In the genomic region with DNA sequence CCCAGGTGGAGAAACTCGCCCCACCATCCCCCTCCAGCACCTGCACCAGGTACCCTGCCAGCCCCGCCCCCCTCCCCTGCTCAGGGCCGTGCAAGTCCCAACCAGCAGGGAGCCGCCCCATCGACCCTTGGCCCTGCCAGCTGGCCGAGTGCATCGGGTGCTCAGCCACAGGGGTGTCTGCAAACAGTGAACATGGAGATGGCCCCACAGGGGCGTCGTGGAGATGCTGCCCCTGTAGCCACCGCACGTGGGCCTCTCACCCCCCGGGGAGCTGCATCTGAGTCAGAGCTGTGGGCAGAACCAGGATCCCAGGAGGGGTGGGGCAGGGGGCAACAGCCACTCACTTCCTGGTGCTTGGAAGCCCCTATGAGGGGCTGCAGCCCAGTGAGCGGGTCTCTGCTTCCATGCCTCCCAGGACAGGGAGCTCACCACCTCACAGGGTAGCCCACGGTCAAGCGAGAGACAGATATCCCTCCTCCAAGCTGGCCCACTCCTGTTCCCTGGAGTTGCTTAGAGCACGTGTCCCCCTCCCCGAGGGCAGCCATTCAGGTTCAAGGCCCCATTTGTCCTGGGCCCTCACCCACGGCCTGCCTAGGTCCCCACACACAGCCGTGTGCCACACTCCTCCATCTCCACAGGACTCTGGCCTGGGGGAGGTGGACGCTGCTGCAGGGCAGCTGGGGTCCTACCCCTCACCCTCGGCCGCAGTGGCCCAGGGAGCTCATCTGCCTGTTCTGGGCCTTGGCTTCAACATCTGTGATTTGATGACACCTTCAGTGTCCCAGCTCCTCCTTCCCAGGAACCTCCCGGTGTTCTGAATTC, we compare ENCODE assay signal across 1 cellular context.
TF ChIP-seq lines count a peak whose summit lies in the region.

No MANE protein-coding gene starts in this region.

TF ChIP-seq in HepG2, 621 proteins besides CTCF, POLR2A, EP300 and RAD21 (continued from another document and continues in another):
- TF ChIP-seq, protein P1, sequence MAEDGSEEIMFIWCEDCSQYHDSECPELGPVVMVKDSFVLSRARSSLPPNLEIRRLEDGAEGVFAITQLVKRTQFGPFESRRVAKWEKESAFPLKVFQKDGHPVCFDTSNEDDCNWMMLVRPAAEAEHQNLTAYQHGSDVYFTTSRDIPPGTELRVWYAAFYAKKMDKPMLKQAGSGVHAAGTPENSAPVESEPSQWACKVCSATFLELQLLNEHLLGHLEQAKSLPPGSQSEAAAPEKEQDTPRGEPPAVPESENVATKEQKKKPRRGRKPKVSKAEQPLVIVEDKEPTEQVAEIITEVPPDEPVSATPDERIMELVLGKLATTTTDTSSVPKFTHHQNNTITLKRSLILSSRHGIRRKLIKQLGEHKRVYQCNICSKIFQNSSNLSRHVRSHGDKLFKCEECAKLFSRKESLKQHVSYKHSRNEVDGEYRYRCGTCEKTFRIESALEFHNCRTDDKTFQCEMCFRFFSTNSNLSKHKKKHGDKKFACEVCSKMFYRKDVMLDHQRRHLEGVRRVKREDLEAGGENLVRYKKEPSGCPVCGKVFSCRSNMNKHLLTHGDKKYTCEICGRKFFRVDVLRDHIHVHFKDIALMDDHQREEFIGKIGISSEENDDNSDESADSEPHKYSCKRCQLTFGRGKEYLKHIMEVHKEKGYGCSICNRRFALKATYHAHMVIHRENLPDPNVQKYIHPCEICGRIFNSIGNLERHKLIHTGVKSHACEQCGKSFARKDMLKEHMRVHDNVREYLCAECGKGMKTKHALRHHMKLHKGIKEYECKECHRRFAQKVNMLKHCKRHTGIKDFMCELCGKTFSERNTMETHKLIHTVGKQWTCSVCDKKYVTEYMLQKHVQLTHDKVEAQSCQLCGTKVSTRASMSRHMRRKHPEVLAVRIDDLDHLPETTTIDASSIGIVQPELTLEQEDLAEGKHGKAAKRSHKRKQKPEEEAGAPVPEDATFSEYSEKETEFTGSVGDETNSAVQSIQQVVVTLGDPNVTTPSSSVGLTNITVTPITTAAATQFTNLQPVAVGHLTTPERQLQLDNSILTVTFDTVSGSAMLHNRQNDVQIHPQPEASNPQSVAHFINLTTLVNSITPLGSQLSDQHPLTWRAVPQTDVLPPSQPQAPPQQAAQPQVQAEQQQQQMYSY (CRISPR knock-in tag; IDR thresholded peaks at IDR 0.05), result no peak
- TF ChIP-seq, protein P2, sequence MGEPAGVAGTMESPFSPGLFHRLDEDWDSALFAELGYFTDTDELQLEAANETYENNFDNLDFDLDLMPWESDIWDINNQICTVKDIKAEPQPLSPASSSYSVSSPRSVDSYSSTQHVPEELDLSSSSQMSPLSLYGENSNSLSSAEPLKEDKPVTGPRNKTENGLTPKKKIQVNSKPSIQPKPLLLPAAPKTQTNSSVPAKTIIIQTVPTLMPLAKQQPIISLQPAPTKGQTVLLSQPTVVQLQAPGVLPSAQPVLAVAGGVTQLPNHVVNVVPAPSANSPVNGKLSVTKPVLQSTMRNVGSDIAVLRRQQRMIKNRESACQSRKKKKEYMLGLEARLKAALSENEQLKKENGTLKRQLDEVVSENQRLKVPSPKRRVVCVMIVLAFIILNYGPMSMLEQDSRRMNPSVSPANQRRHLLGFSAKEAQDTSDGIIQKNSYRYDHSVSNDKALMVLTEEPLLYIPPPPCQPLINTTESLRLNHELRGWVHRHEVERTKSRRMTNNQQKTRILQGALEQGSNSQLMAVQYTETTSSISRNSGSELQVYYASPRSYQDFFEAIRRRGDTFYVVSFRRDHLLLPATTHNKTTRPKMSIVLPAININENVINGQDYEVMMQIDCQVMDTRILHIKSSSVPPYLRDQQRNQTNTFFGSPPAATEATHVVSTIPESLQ (CRISPR knock-in tag; conservative IDR thresholded peaks at IDR 0.05), result no peak
- TF ChIP-seq PRPF4 (IDR thresholded peaks at IDR 0.05; ENCODE audit: low read depth, low read length, poor library complexity, severe bottlenecking) (no peak), LCORL (IDR thresholded peaks at IDR 0.05) (no peak), LCORL (CRISPR knock-in tag; IDR thresholded peaks at IDR 0.05) (peak; percentile 80; the same call in 1 of the 2 replicates), SP5 (CRISPR knock-in tag; IDR thresholded peaks at IDR 0.05; ENCODE audit: borderline replicate concordance, low read depth) (peak; percentile 71), ZNF775 (CRISPR knock-in tag; IDR thresholded peaks at IDR 0.05; ENCODE audit: borderline replicate concordance) (no peak; the same call in 1 of the 2 replicates), MTF2 (CRISPR knock-in tag; IDR thresholded peaks at IDR 0.05; ENCODE audit: borderline replicate concordance) (no peak; the same call in 1 of the 2 replicates), KDM6A (CRISPR knock-in tag; IDR thresholded peaks at IDR 0.05; ENCODE audit: low read depth) (no peak), KLF16 (CRISPR knock-in tag; IDR thresholded peaks at IDR 0.05) (peak in 1 of 2 experiments; percentile 43; a peak in 1 of 4 replicates), NKX3-1 (CRISPR knock-in tag; IDR thresholded peaks at IDR 0.05) (no peak), ZNF75D (CRISPR knock-in tag; IDR thresholded peaks at IDR 0.05; ENCODE audit: borderline replicate concordance) (no peak), GTF2F1 (IDR thresholded peaks at IDR 0.05; ENCODE audit: low read length) (no peak), SP2 (CRISPR knock-in tag; IDR thresholded peaks at IDR 0.05) (no peak), ZZZ3 (CRISPR knock-in tag; IDR thresholded peaks at IDR 0.05; ENCODE audit: borderline replicate concordance) (0 out of 2 replicates have a peak, but pooled peaks have one; percentile 39), RFXANK (CRISPR knock-in tag; IDR thresholded peaks at IDR 0.05) (no peak), MAFF (IDR thresholded peaks at IDR 0.05; ENCODE audit: low read depth, low read length) (no peak), PAX8 (CRISPR knock-in tag; IDR thresholded peaks at IDR 0.05; ENCODE audit: borderline replicate concordance) (no peak), ZC3H13 (CRISPR knock-in tag; IDR thresholded peaks at IDR 0.05) (peak; percentile 77; the same call in 1 of the 2 replicates), ZNF550 (CRISPR knock-in tag; IDR thresholded peaks at IDR 0.05; ENCODE audit: borderline replicate concordance) (no peak), RXRA (CRISPR knock-in tag; IDR thresholded peaks at IDR 0.05) (peak; percentile 64), SPEN (CRISPR knock-in tag; IDR thresholded peaks at IDR 0.05; ENCODE audit: low read depth) (0 out of 2 replicates have a peak, but pooled peaks have one; percentile 10), NCOA5 (CRISPR knock-in tag; IDR thresholded peaks at IDR 0.05) (no peak), ZNF253 (CRISPR knock-in tag; IDR thresholded peaks at IDR 0.05; ENCODE audit: borderline replicate concordance) (no peak), IRX3 (CRISPR knock-in tag; IDR thresholded peaks at IDR 0.05; ENCODE audit: borderline replicate concordance, low read depth) (no peak), SMARCE1 (IDR thresholded peaks at IDR 0.05; ENCODE audit: borderline replicate concordance) (no peak), ZNF331 (CRISPR knock-in tag; IDR thresholded peaks at IDR 0.05) (peak; percentile 25; the same call in 1 of the 2 replicates), NFYB (CRISPR knock-in tag; IDR thresholded peaks at IDR 0.05) (no peak), RBM22 (optimal IDR thresholded peaks at IDR 0.05; ENCODE audit: low read length) (no peak), GATAD1 (CRISPR knock-in tag; IDR thresholded peaks at IDR 0.05) (0 out of 2 replicates have a peak, but pooled peaks have one; percentile 23)
- TF ChIP-seq, protein P3, sequence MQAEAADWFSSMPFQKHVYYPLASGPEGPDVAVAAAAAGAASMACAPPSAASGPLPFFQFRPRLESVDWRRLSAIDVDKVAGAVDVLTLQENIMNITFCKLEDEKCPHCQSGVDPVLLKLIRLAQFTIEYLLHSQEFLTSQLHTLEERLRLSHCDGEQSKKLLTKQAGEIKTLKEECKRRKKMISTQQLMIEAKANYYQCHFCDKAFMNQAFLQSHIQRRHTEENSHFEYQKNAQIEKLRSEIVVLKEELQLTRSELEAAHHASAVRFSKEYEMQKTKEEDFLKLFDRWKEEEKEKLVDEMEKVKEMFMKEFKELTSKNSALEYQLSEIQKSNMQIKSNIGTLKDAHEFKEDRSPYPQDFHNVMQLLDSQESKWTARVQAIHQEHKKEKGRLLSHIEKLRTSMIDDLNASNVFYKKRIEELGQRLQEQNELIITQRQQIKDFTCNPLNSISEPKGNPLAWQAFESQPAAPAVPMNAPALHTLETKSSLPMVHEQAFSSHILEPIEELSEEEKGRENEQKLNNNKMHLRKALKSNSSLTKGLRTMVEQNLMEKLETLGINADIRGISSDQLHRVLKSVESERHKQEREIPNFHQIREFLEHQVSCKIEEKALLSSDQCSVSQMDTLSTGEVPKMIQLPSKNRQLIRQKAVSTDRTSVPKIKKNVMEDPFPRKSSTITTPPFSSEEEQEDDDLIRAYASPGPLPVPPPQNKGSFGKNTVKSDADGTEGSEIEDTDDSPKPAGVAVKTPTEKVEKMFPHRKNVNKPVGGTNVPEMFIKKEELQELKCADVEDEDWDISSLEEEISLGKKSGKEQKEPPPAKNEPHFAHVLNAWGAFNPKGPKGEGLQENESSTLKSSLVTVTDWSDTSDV (CRISPR knock-in tag; IDR thresholded peaks at IDR 0.05), result no peak
- TF ChIP-seq, protein P4, sequence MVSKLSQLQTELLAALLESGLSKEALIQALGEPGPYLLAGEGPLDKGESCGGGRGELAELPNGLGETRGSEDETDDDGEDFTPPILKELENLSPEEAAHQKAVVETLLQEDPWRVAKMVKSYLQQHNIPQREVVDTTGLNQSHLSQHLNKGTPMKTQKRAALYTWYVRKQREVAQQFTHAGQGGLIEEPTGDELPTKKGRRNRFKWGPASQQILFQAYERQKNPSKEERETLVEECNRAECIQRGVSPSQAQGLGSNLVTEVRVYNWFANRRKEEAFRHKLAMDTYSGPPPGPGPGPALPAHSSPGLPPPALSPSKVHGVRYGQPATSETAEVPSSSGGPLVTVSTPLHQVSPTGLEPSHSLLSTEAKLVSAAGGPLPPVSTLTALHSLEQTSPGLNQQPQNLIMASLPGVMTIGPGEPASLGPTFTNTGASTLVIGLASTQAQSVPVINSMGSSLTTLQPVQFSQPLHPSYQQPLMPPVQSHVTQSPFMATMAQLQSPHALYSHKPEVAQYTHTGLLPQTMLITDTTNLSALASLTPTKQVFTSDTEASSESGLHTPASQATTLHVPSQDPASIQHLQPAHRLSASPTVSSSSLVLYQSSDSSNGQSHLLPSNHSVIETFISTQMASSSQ (IDR thresholded peaks at IDR 0.05; ENCODE audit: low read depth), result no peak
- TF ChIP-seq, protein P4 (CRISPR knock-in tag; IDR thresholded peaks at IDR 0.05; ENCODE audit: borderline replicate concordance), result peak; percentile 60; the same call in 1 of the 2 replicates
- TF ChIP-seq, protein P5, sequence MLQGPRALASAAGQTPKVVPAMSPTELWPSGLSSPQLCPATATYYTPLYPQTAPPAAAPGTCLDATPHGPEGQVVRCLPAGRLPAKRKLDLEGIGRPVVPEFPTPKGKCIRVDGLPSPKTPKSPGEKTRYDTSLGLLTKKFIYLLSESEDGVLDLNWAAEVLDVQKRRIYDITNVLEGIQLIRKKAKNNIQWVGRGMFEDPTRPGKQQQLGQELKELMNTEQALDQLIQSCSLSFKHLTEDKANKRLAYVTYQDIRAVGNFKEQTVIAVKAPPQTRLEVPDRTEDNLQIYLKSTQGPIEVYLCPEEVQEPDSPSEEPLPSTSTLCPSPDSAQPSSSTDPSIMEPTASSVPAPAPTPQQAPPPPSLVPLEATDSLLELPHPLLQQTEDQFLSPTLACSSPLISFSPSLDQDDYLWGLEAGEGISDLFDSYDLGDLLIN (CRISPR knock-in tag; IDR thresholded peaks at IDR 0.05; ENCODE audit: borderline replicate concordance), result no peak
- TF ChIP-seq, protein P6, sequence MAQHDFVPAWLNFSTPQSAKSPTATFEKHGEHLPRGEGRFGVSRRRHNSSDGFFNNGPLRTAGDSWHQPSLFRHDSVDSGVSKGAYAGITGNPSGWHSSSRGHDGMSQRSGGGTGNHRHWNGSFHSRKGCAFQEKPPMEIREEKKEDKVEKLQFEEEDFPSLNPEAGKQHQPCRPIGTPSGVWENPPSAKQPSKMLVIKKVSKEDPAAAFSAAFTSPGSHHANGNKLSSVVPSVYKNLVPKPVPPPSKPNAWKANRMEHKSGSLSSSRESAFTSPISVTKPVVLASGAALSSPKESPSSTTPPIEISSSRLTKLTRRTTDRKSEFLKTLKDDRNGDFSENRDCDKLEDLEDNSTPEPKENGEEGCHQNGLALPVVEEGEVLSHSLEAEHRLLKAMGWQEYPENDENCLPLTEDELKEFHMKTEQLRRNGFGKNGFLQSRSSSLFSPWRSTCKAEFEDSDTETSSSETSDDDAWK (CRISPR knock-in tag; IDR thresholded peaks at IDR 0.05), result no peak
- TF ChIP-seq, protein P7, sequence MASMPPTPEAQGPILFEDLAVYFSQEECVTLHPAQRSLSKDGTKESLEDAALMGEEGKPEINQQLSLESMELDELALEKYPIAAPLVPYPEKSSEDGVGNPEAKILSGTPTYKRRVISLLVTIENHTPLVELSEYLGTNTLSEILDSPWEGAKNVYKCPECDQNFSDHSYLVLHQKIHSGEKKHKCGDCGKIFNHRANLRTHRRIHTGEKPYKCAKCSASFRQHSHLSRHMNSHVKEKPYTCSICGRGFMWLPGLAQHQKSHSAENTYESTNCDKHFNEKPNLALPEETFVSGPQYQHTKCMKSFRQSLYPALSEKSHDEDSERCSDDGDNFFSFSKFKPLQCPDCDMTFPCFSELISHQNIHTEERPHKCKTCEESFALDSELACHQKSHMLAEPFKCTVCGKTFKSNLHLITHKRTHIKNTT (CRISPR knock-in tag; IDR thresholded peaks at IDR 0.05), result no peak
- TF ChIP-seq, protein P8, sequence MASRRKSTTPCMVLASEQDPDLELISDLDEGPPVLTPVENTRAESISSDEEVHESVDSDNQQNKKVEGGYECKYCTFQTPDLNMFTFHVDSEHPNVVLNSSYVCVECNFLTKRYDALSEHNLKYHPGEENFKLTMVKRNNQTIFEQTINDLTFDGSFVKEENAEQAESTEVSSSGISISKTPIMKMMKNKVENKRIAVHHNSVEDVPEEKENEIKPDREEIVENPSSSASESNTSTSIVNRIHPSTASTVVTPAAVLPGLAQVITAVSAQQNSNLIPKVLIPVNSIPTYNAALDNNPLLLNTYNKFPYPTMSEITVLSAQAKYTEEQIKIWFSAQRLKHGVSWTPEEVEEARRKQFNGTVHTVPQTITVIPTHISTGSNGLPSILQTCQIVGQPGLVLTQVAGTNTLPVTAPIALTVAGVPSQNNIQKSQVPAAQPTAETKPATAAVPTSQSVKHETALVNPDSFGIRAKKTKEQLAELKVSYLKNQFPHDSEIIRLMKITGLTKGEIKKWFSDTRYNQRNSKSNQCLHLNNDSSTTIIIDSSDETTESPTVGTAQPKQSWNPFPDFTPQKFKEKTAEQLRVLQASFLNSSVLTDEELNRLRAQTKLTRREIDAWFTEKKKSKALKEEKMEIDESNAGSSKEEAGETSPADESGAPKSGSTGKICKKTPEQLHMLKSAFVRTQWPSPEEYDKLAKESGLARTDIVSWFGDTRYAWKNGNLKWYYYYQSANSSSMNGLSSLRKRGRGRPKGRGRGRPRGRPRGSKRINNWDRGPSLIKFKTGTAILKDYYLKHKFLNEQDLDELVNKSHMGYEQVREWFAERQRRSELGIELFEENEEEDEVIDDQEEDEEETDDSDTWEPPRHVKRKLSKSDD (CRISPR knock-in tag; IDR thresholded peaks at IDR 0.05; ENCODE audit: low read depth), result no peak; the same call in 1 of the 2 replicates
